8 cellular contexts compared by ENCODE assay signal in genomic region chr2:159615187-159615935, GRCh38. TPM values are rescaled to one million over a fixed set of nuclear protein-coding genes. Genes with fewer than 3 reads are reported as not detected.
DNase-seq lines count a peak whose midpoint lies in the region; ATAC-seq and TF ChIP-seq lines count a peak whose summit lies in the region.

No MANE protein-coding gene starts in this region.

- in situ Hi-C loops in KBM-7 (cut with MboI; ENCODE audit: low pct_unique_long_range_greater_than_20kb, low sequenced_read_pairs): no loop called here

- no peaks in the 10 kb centered on the region for H3K27me3 Mint-ChIP-seq in naive B cell

- peak overlapping the region; percentile 82 for H3K27ac ChIP-seq in DOHH2 (ENCODE audit: low read depth, low read length)

- TF ChIP-seq CTCF in DOHH2 (IDR thresholded peaks at IDR 0.05; ENCODE audit: low read depth, low read length, poor library complexity, severe bottlenecking) (no peak), fibroblast of pulmonary artery (IDR thresholded peaks at IDR 0.05; ENCODE audit: low read length, missing control alignments) (no peak)

- H3K9me2 ChIP-seq in DOHH2 (replicated peaks; ENCODE audit: control insufficient read depth, low read length): no peaks in the 10 kb centered on the region

- DNase-seq in KBM-7 (peak; percentile 87), fibroblast of pulmonary artery (ENCODE audit: low read depth) (peak; percentile 95), naive B cell (peak; percentile 47), stromal cell of bone marrow (ENCODE audit: low read depth) (peak; percentile 86)
- peak; percentile 19 for DNase-seq in activated T-helper 9 cell treated with anti-CD3 and anti-CD28 coated beads, Interleukin-2, amount 50 U/mL, for 16 hours (ENCODE audit: low read depth)

- H3K4me3 ChIP-seq in DOHH2 (ENCODE audit: low read length) (peak overlapping the region; percentile 90), fibroblast of pulmonary artery (replicated peaks; ENCODE audit: low read depth, low read length) (peak overlapping the region; percentile 76)

- peaks cover 29% of the 10 kb centered on the region for H3K4me1 ChIP-seq in DOHH2 (ENCODE audit: control insufficient read depth, low read length)

- peaks cover 0 to 8% of the 10 kb centered on the region in 2 donors for H3K36me3 Mint-ChIP-seq in naive B cell

- H3K4me3 Mint-ChIP-seq in naive B cell: peak overlapping the region; percentile 85 to 96 (median 94)

- H3K79me2 ChIP-seq in DOHH2 (ENCODE audit: control insufficient read depth, low read length): peaks cover 30% of the 10 kb centered on the region

- peak; percentile 68 for ATAC-seq in GM21723 (IDR thresholded peaks at IDR 0.05; ENCODE audit: unreplicated experiment)
- peak; percentile 68 to 70 for ATAC-seq in naive B cell (ENCODE audit: low read depth in 2 of 2)

- peaks cover 26% of the 10 kb centered on the region for H3F3A ChIP-seq in DOHH2 (ENCODE audit: control insufficient read depth, insufficient read depth)

- H3K36me3 ChIP-seq in DOHH2 (ENCODE audit: control insufficient read depth, low read length): no peaks in the 10 kb centered on the region

- H3K9me3 ChIP-seq in DOHH2 (ENCODE audit: control insufficient read depth, insufficient read depth, low read length): no peaks in the 10 kb centered on the region

- no peaks in the 10 kb centered on the region for H3K9me3 Mint-ChIP-seq in naive B cell

- no peaks in the 10 kb centered on the region for H4K20me1 ChIP-seq in DOHH2 (ENCODE audit: control insufficient read depth, insufficient read depth, low read depth, low read length)

- H3K4me2 ChIP-seq in DOHH2 (ENCODE audit: low read length): peak overlapping the region; percentile 65

- peaks cover 3% of the 10 kb centered on the region; the same call in 1 of the 2 replicates for H3K27me3 ChIP-seq in DOHH2 (ENCODE audit: control insufficient read depth, low read length)

- peaks cover 12 to 28% (median 15%) of the 10 kb centered on the region in 3 donors for H3K4me1 Mint-ChIP-seq in naive B cell

- H3K27ac Mint-ChIP-seq in naive B cell: peak overlapping the region; percentile 40 to 99 (median 92)

TF ChIP-seq in PFSK-1, 5 proteins besides CTCF, POLR2A, EP300 and RAD21:
- TF ChIP-seq POLR2AphosphoS5 (IDR thresholded peaks at IDR 0.05; ENCODE audit: low read depth, low read length) (peak; percentile 70), REST (IDR thresholded peaks at IDR 0.05; ENCODE audit: insufficient read depth in 1 of 2, low read depth in 2 of 2, low read length in 2 of 2) (peak in 1 of 2 experiments; percentile 50; a peak in 2 of 4 replicates), SIN3A (IDR thresholded peaks at IDR 0.05; ENCODE audit: borderline replicate concordance, insufficient read depth, low read length) (0 out of 2 replicates have a peak, but pooled peaks have one; percentile 80), FOXP2 (optimal IDR thresholded peaks at IDR 0.05; ENCODE audit: borderline replicate concordance, extremely low read depth, extremely low read length, insufficient read depth) (peak; percentile 77), TAF1 (IDR thresholded peaks at IDR 0.05; ENCODE audit: borderline replicate concordance, insufficient read depth, low read length) (peak; percentile 63; the same call in 1 of the 2 replicates)

RNA-seq across cellular contexts. Expression of gene BAZ2B, which starts 1.0 kb away (rescaled TPM):
- 6.8 TPM for polyA plus RNA-seq in PFSK-1 (2012; ENCODE audit: insufficient read length, low read depth)
- 10 to 100 TPM; 15.2 to 30.5 (median 23.1) TPM for polyA plus RNA-seq in naive B cell (ENCODE audit: low read depth in 6 of 6)

Comparison
In these comparisons a context has a peak if more than half of its experiments do, and no peak if none do; other contexts are left out.
1. Peak in every context shown above with its lines: DNase-seq, ATAC-seq, H3K4me3 ChIP-seq and H3K27ac ChIP-seq.
2. DNase-seq: peak in every context shown above with its lines; median percentile 95 in fibroblast of pulmonary artery; 87 in KBM-7; 86 in stromal cell of bone marrow; 47 in naive B cell; 19 in activated T-helper 9 cell treated with anti-CD3 and anti-CD28 coated beads, Interleukin-2, amount 50 U/mL, for 16 hours.